In genomic region chr17:28707339-28707720, GRCh38 we compare ENCODE assay signal across 14 cellular contexts.
"Had no signal": no experiment of that assay in that cellular context is flagged by ENCODE, and none has a peak within 500 bp of the region (broad histone marks: within the 10 kb centered on the region; RNA-seq: fewer than 3 reads in every experiment).

No MANE protein-coding gene starts in this region.

- H3K4me3 ChIP-seq: esophagus muscularis mucosa, stomach, thyroid gland, uterus had no signal

- DNase-seq: activated CD4-positive, alpha-beta T cell treated with anti-CD3 and anti-CD28 coated beads for 36 hours; activated effector memory CD4-positive, alpha-beta T cell treated with anti-CD3 and anti-CD28 coated beads, Interleukin-2, amount 50 U/mL, for 16 hours; activated T-cell treated with anti-CD3 and anti-CD28 coated beads, Interleukin-2, amount 50 U/mL, for 1 hour; aorta; retina; stimulated activated CD4-positive, alpha-beta T cell treated with anti-CD3 and anti-CD28 coated beads, Interleukin-15, amount 100 ng/mL, for 24 hours; stimulated activated CD4-positive, alpha-beta T cell treated with anti-CD3 and anti-CD28 coated beads, Interleukin-4, amount 100 ng/mL, for 24 hours; stomach; T-helper 9 cell; thyroid gland; uterus had no signal

- H3K36me3 ChIP-seq: uterus had no signal

- H3K9me3 Mint-ChIP-seq: activated naive CD4-positive, alpha-beta T cell treated with anti-CD3 and anti-CD28 coated beads, Interleukin-2, amount 50 U/mL, for 72 hours had no signal

- H3K9me3 ChIP-seq: esophagus muscularis mucosa, stomach, thyroid gland, uterus had no signal

- ATAC-seq: activated CD4-positive, alpha-beta T cell treated with anti-CD3 and anti-CD28 coated beads for 36 hours; activated naive CD4-positive, alpha-beta T cell treated with anti-CD3 and anti-CD28 coated beads, Interleukin-2, amount 50 U/mL, for 72 hours; left lobe of liver had no signal

- H3K27ac Mint-ChIP-seq: activated CD4-positive, alpha-beta T cell treated with anti-CD3 and anti-CD28 coated beads for 36 hours had no signal

- H3K27me3 ChIP-seq: esophagus muscularis mucosa, stomach, thyroid gland, uterus had no signal

- H3K4me3 Mint-ChIP-seq: activated CD4-positive, alpha-beta T cell treated with anti-CD3 and anti-CD28 coated beads for 36 hours had no signal

- H3K27ac ChIP-seq: esophagus muscularis mucosa, stomach, thyroid gland, uterus had no signal

- H3K4me1 ChIP-seq: uterus had no signal
